17 cellular contexts compared by ENCODE assay signal in genomic region chr12:106804668-106805067, GRCh38.
"Had no signal": no experiment of that assay in that cellular context is flagged by ENCODE, and none has a peak within 500 bp of the region (broad histone marks: within the 10 kb centered on the region; RNA-seq: fewer than 3 reads in every experiment).

No MANE protein-coding gene starts in this region.

- H3K27ac Mint-ChIP-seq: dendritic cell treated with granulocyte-macrophage colony-stimulating factor and Interleukin-4, amounts not matched to agents 40 ng/mL and 50 ng/mL, for 4 days had no signal

- DNase-seq: effector memory CD8-positive, alpha-beta T cell; foreskin fibroblast; glutamatergic neuron; left cardiac atrium; naive thymus-derived CD8-positive, alpha-beta T cell; stimulated activated CD4-positive, alpha-beta T cell treated with anti-CD3 and anti-CD28 coated beads, Interleukin-2, amount 100 ng/mL, for 24 hours; stimulated activated CD4-positive, alpha-beta T cell treated with anti-CD3 and anti-CD28 coated beads, Interleukin-4, amount 100 ng/mL, for 4 hours; stimulated activated naive B cell treated with anti-CD40 and anti-IgM and Interleukin-4, amounts not matched to agents 10 μg/mL and 1 μg/mL and 100 μg/mL, for 72 hours; stimulated activated naive CD8-positive, alpha-beta T cell treated with anti-CD3 and anti-CD28 coated beads, Interleukin-15, amount 100 ng/mL, for 72 hours; transverse colon had no signal

- H3K9me3 Mint-ChIP-seq: dendritic cell treated with granulocyte-macrophage colony-stimulating factor and Interleukin-4, amounts not matched to agents 40 ng/mL and 50 ng/mL, for 4 days; effector memory CD8-positive, alpha-beta T cell; naive thymus-derived CD8-positive, alpha-beta T cell; stimulated activated naive B cell treated with anti-CD40 and anti-IgM and Interleukin-4, amounts not matched to agents 10 μg/mL and 1 μg/mL and 100 μg/mL, for 72 hours; stimulated activated naive CD8-positive, alpha-beta T cell treated with anti-CD3 and anti-CD28 coated beads, Interleukin-15, amount 100 ng/mL, for 72 hours had no signal

- H3K36me3 ChIP-seq: thoracic aorta had no signal

- ATAC-seq: effector memory CD8-positive, alpha-beta T cell; gastroesophageal sphincter; naive thymus-derived CD8-positive, alpha-beta T cell; sciatic nerve; stimulated activated naive B cell treated with anti-CD40 and anti-IgM and Interleukin-4, amounts not matched to agents 10 μg/mL and 1 μg/mL and 100 μg/mL, for 72 hours; stimulated activated naive CD8-positive, alpha-beta T cell treated with anti-CD3 and anti-CD28 coated beads, Interleukin-15, amount 100 ng/mL, for 72 hours had no signal

- H3K27ac ChIP-seq: epithelial cell of prostate, esophagus muscularis mucosa, gastroesophageal sphincter, parathyroid adenoma, thoracic aorta had no signal

- H3K4me1 ChIP-seq: gastroesophageal sphincter, parathyroid adenoma had no signal

- H3K27me3 ChIP-seq: esophagus muscularis mucosa, gastroesophageal sphincter, transverse colon had no signal

- H3K4me3 ChIP-seq: esophagus muscularis mucosa, gastroesophageal sphincter, thoracic aorta, transverse colon had no signal

- H3K9me3 ChIP-seq: esophagus muscularis mucosa, gastroesophageal sphincter, thoracic aorta, transverse colon had no signal

- H3K4me3 Mint-ChIP-seq: dendritic cell treated with granulocyte-macrophage colony-stimulating factor and Interleukin-4, amounts not matched to agents 40 ng/mL and 50 ng/mL, for 4 days; effector memory CD8-positive, alpha-beta T cell; naive thymus-derived CD8-positive, alpha-beta T cell; stimulated activated naive B cell treated with anti-CD40 and anti-IgM and Interleukin-4, amounts not matched to agents 10 μg/mL and 1 μg/mL and 100 μg/mL, for 72 hours; stimulated activated naive CD8-positive, alpha-beta T cell treated with anti-CD3 and anti-CD28 coated beads, Interleukin-15, amount 100 ng/mL, for 72 hours had no signal

- H3K27me3 Mint-ChIP-seq: dendritic cell treated with granulocyte-macrophage colony-stimulating factor and Interleukin-4, amounts not matched to agents 40 ng/mL and 50 ng/mL, for 4 days; effector memory CD8-positive, alpha-beta T cell; naive thymus-derived CD8-positive, alpha-beta T cell; stimulated activated naive B cell treated with anti-CD40 and anti-IgM and Interleukin-4, amounts not matched to agents 10 μg/mL and 1 μg/mL and 100 μg/mL, for 72 hours; stimulated activated naive CD8-positive, alpha-beta T cell treated with anti-CD3 and anti-CD28 coated beads, Interleukin-15, amount 100 ng/mL, for 72 hours had no signal
